Comparison of ENCODE assay signal across 1 cellular context in genomic region chr1:14113841-14114567, GRCh38.
TF ChIP-seq lines count a peak whose summit lies in the region.

No MANE protein-coding gene starts in this region.

TF ChIP-seq in IMR-90, 13 proteins besides CTCF, POLR2A, EP300 and RAD21 (continued from another document):
- no peak for TF ChIP-seq CEBPB (IDR thresholded peaks at IDR 0.05; ENCODE audit: low read depth, low read length)
